24 cellular contexts compared by ENCODE assay signal in genomic region chr6:159914565-159914923, GRCh38. TPM values are rescaled to one million over a fixed set of nuclear protein-coding genes. Genes with fewer than 3 reads are reported as not detected.
DNase-seq lines count a peak whose midpoint lies in the region; ATAC-seq, FAIRE-seq and TF ChIP-seq lines count a peak whose summit lies in the region.
"Had no signal": no experiment of that assay in that cellular context is flagged by ENCODE, and none has a peak within 500 bp of the region (broad histone marks: within the 10 kb centered on the region; RNA-seq: fewer than 3 reads in every experiment).

No MANE protein-coding gene starts in this region.

- intact Hi-C loops in GM12878 (cut with micrococcal nuclease; ENCODE audit: unreplicated experiment), result no loop called here

- H3K4me3 ChIP-seq in GM12878, result no peak overlapping the region
- H3K4me3 ChIP-seq: A549, K562 had no signal

- peaks cover 9% of the 10 kb centered on the region for H3K27me3 Mint-ChIP-seq in nephron progenitor cell (ENCODE audit: low read depth, poor library complexity)

- H3K9me3 Mint-ChIP-seq in nephron progenitor cell, result no peaks in the 10 kb centered on the region

- FAIRE-seq in GM18507 (lab: Jason Lieb, UNC) (peak; percentile 49), GM12878 (lab: Jason Lieb, UNC) (no peak)
- FAIRE-seq: A549, H54, K562 had no signal

- ATAC-seq in GM19351 (IDR thresholded peaks at IDR 0.05; ENCODE audit: unreplicated experiment), result peak; percentile 18
- peak; percentile 6 for ATAC-seq in HG02885 (IDR thresholded peaks at IDR 0.05; ENCODE audit: poor library complexity, unreplicated experiment)
- peak; percentile 28 for ATAC-seq in GM12878
- ATAC-seq: A549, K562, Panc1 had no signal

- H4K20me1 ChIP-seq in GM12878 (ENCODE audit: control insufficient read depth, insufficient read depth), result no peaks in the 10 kb centered on the region

- no peaks in the 10 kb centered on the region; the same call in 2 of the 3 replicates for H3K9me3 ChIP-seq in GM12878 (replicated peaks; ENCODE audit: control insufficient read depth, insufficient read depth, low read length)
- H3K9me3 ChIP-seq: A549, BE2C, SK-N-SH had no signal

- TF ChIP-seq CTCF in GM12878 (IDR thresholded peaks at IDR 0.05 in 2 of 3, conservative IDR thresholded peaks at IDR 0.05 in 1 of 3; ENCODE audit: control insufficient read depth in 2 of 3, extremely low read depth in 1 of 3, insufficient read depth in 1 of 3, low read depth in 3 of 3, low read length in 3 of 3) (no peak), nephron progenitor cell (IDR thresholded peaks at IDR 0.05) (no peak)

- H3K36me3 ChIP-seq in GM12878 (ENCODE audit: control insufficient read depth in 2 of 2, insufficient read depth in 2 of 2, low read length in 1 of 2), result no peaks in the 10 kb centered on the region
- H3K36me3 ChIP-seq: BE2C had no signal

- H3K4me1 ChIP-seq in GM12878 (ENCODE audit: control insufficient read depth, insufficient read depth, low read length), result peaks cover 6% of the 10 kb centered on the region
- H3K4me1 ChIP-seq: A549, BE2C had no signal

- H3K27ac ChIP-seq in GM12878 (ENCODE audit: control insufficient read depth, insufficient read depth), result no peak overlapping the region
- H3K27ac ChIP-seq: A549 had no signal

- no peak for TF ChIP-seq EP300 in GM12878 (IDR thresholded peaks at IDR 0.05; ENCODE audit: borderline replicate concordance in 1 of 2, control insufficient read depth in 1 of 2, low read depth in 2 of 2, low read length in 2 of 2)

- WGBS in GM12878 (ENCODE audit: insufficient coverage, insufficient replicate concordance, low lambda C conversion rate, missing lambda C conversion rate), result 2% methylated on average over 3 of the region's 3 CpGs

- TF ChIP-seq RAD21 in GM12878 (IDR thresholded peaks at IDR 0.05; ENCODE audit: insufficient read depth, low read depth, low read length), result no peak

- no peaks in the 10 kb centered on the region; a peak in 1 of 4 replicates for H3K27me3 ChIP-seq in GM12878 (replicated peaks in 1 of 2; ENCODE audit: control insufficient read depth in 2 of 2, insufficient read depth in 2 of 2, low read length in 1 of 2)

- TF ChIP-seq POLR2A in GM12878 (IDR thresholded peaks at IDR 0.05; ENCODE audit: low read depth, low read length), result no peak

- no TSS peak for BruUV-seq in GM12878 (replicated peaks; lab: Mats Ljungman, UMichigan)

- no peak overlapping the region for H3K27ac Mint-ChIP-seq in nephron progenitor cell

- DNase-seq in GM18507 (ENCODE audit: extremely low spot score, insufficient read length, low read depth) (no peak), GM12878 (ENCODE audit: low read depth, low spot score) (no peak), nephron progenitor cell (no peak), AG08396 (ENCODE audit: low spot score) (no peak), NCI-H2227 treated with DMSO at 0.1 percent for 48 hours (lab: John Stamatoyannopoulos, UW) (no peak), NCI-H1694 treated with DMSO at 0.1 percent for 48 hours (lab: John Stamatoyannopoulos, UW) (no peak)
- DNase-seq: BE2C; EL; GF-D8; NCI-H1092; NCI-H1436; NCI-H1930; NCI-H226; NCI-H510A treated with DMSO at 0.1 percent for 48 hours; NCI-H748 treated with DMSO at 0.1 percent for 48 hours; NK-92 treated with Interleukin-12 subunit alpha and Interleukin-12 subunit beta, amount 100 ng/mL, for 24 hours; SIG-M5; SK-N-SH had no signal

- POLR2A ChIA-PET in GM12878 (lab: Charles Lee), result interaction anchor here (1.4 to 2.8 kb wide), 4 partner anchors 11 to 28 kb away, joined by 6 to 10 read pairs (median 6); no protein-coding TSS in a partner anchor

- RAD21 ChIA-PET in GM12878 (lab: Charles Lee; ENCODE audit: unreplicated experiment), result interaction anchor here (1.1 to 3.2 kb wide), 2 partner anchors 9 to 16 kb away, joined by 7 to 26 read pairs; no protein-coding TSS in a partner anchor

- SMC1A ChIA-PET in GM12878 (lab: Charles Lee; ENCODE audit: uncharacterized antibody, unreplicated experiment), result interaction anchor here (0.8 to 3.6 kb wide), 11 partner anchors 9 to 68 kb away, joined by 3 to 39 read pairs (median 4); no protein-coding TSS in a partner anchor

- H3K4me1 Mint-ChIP-seq in nephron progenitor cell, result peaks cover 4% of the 10 kb centered on the region

- H3K9ac ChIP-seq in GM12878 (ENCODE audit: control insufficient read depth, insufficient read depth, low read length), result no peak overlapping the region
- H3K9ac ChIP-seq: SK-N-SH had no signal

- no peak overlapping the region for H3K4me2 ChIP-seq in GM12878 (ENCODE audit: control insufficient read depth, insufficient read depth)
- H3K4me2 ChIP-seq: A549, SK-N-SH had no signal

- H3K36me3 Mint-ChIP-seq in nephron progenitor cell (ENCODE audit: low read depth), result no peaks in the 10 kb centered on the region

- H3K4me3 Mint-ChIP-seq in nephron progenitor cell, result no peak overlapping the region

- H2AFZ ChIP-seq in GM12878 (ENCODE audit: control insufficient read depth, low read depth, low read length), result no peak overlapping the region

- in situ Hi-C loops in GM12878 (cut with MboI), result no loop called here

- no peaks in the 10 kb centered on the region for H3K79me2 ChIP-seq in GM12878 (ENCODE audit: control insufficient read depth, insufficient read depth, low read length)

- CTCF ChIA-PET in GM12878 (lab: Yijun Ruan, JAX), result interaction anchor here (4.9 kb wide), 1 partner anchor 15 kb away, joined by 26 read pairs; no protein-coding TSS in a partner anchor

TF ChIP-seq in GM12878, 131 proteins besides CTCF, POLR2A, EP300 and RAD21:
- TF ChIP-seq HDAC2 (IDR thresholded peaks at IDR 0.05) (no peak), IKZF1 (conservative IDR thresholded peaks at IDR 0.05) (0 out of 2 replicates have a peak, but pooled peaks have one; percentile 10)

RNA-seq across cellular contexts. Expression of gene MAS1, which starts 23.8 kb away (rescaled TPM):
- total RNA-seq in GM12878 (2013; cell fraction: nucleolus; rRNA removed), result 0.20 and 0.21 TPM in 2 replicates
- under 0.01 TPM in 1 of 2 replicates, not detected in the other for total RNA-seq in GM12878 (2014; rRNA removed)
- total RNA-seq in GM12878 (2014; rRNA removed; fragmentation: Illumina TruSeq; extraction: Trizol), result not detected in 2 replicates
- total RNA-seq in GM12878 (2021), result not detected in 2 replicates
- not detected for polyA plus RNA-seq in GM12878 (2011; ENCODE audit: low read depth)
- 0.07 and 0.08 TPM in 2 replicates for polyA plus RNA-seq in GM12878 (2011; rRNA removed)
- polyA plus RNA-seq in GM12878 (2011; cell fraction: cytosol; rRNA removed), result 0.03 and 0.07 TPM in 2 replicates
- 0.04 and 0.06 TPM in 2 replicates for polyA plus RNA-seq in GM12878 (2011; cell fraction: nucleus; rRNA removed)
- not detected in 2 replicates for polyA plus RNA-seq in GM12878 (2012)
- 0.02 TPM in 1 of 2 replicates, not detected in the other for polyA plus RNA-seq in GM12878 (2014; fragmentation: Illumina TruSeq; extraction: Trizol)
- not detected for polyA plus RNA-seq in GM12878 (2014; fragmentation: Nextera tagmentation; extraction: Ambion mirVana)
- polyA plus RNA-seq in GM12878 (2014; rRNA removed), result 0.01 TPM in 1 of 2 replicates, not detected in the other
- polyA plus RNA-seq in GM12878 (2016; fragmentation: Nextera tagmentation; extraction: Ambion mirVana), result not detected
- polyA minus RNA-seq in GM12878 (2011; rRNA and poly(A)+ RNA removed), result 0.21 and 0.29 TPM in 2 replicates
- polyA minus RNA-seq in GM12878 (2011; cell fraction: cytosol; rRNA and poly(A)+ RNA removed), result 0.13 TPM in 1 of 2 replicates, not detected in the other
- 0.10 and 0.12 TPM in 2 replicates for polyA minus RNA-seq in GM12878 (2011; cell fraction: nucleus; rRNA and poly(A)+ RNA removed)
- total RNA-seq: K562 had no signal
- polyA plus RNA-seq: A549, K562, SK-N-SH had no signal

RNA-seq across cellular contexts. Expression of gene IGF2R, which starts 54.3 kb away (rescaled TPM):
- total RNA-seq in GM12878 (2013; cell fraction: nucleolus; rRNA removed), result 139 and 144 TPM in 2 replicates
- total RNA-seq in GM12878 (2014; rRNA removed), result 20.7 and 21.9 TPM in 2 replicates
- 15.2 and 16.2 TPM in 2 replicates for total RNA-seq in GM12878 (2014; rRNA removed; fragmentation: Illumina TruSeq; extraction: Trizol)
- 36.6 and 40.1 TPM in 2 replicates for total RNA-seq in GM12878 (2021)
- 15.5 TPM for polyA plus RNA-seq in GM12878 (2011; ENCODE audit: low read depth)
- 15.1 and 18.5 TPM in 2 replicates for polyA plus RNA-seq in GM12878 (2011; rRNA removed)
- 14.1 and 21.9 TPM in 2 replicates for polyA plus RNA-seq in GM12878 (2011; cell fraction: cytosol; rRNA removed)
- polyA plus RNA-seq in GM12878 (2011; cell fraction: nucleus; rRNA removed), result 69.3 and 71.8 TPM in 2 replicates
- polyA plus RNA-seq in GM12878 (2012), result 20.5 and 26.8 TPM in 2 replicates
- 27.0 and 29.2 TPM in 2 replicates for polyA plus RNA-seq in GM12878 (2014; fragmentation: Illumina TruSeq; extraction: Trizol)
- polyA plus RNA-seq in GM12878 (2014; fragmentation: Nextera tagmentation; extraction: Ambion mirVana), result 1 to 10 TPM in 1 of 2 experiments, under 1 TPM in 1; 1.00 to 1.5 TPM
- 17.3 and 20.1 TPM in 2 replicates for polyA plus RNA-seq in GM12878 (2014; rRNA removed)
- 1 to 10 TPM; 4.2 to 5.1 TPM for polyA plus RNA-seq in GM12878 (2016; fragmentation: Nextera tagmentation; extraction: Ambion mirVana)
- 70.2 and 87.9 TPM in 2 replicates for polyA minus RNA-seq in GM12878 (2011; rRNA and poly(A)+ RNA removed)
- polyA minus RNA-seq in GM12878 (2011; cell fraction: cytosol; rRNA and poly(A)+ RNA removed), result 23.8 and 44.1 TPM in 2 replicates
- 111 and 165 TPM in 2 replicates for polyA minus RNA-seq in GM12878 (2011; cell fraction: nucleus; rRNA and poly(A)+ RNA removed)
